In the genomic region with DNA sequence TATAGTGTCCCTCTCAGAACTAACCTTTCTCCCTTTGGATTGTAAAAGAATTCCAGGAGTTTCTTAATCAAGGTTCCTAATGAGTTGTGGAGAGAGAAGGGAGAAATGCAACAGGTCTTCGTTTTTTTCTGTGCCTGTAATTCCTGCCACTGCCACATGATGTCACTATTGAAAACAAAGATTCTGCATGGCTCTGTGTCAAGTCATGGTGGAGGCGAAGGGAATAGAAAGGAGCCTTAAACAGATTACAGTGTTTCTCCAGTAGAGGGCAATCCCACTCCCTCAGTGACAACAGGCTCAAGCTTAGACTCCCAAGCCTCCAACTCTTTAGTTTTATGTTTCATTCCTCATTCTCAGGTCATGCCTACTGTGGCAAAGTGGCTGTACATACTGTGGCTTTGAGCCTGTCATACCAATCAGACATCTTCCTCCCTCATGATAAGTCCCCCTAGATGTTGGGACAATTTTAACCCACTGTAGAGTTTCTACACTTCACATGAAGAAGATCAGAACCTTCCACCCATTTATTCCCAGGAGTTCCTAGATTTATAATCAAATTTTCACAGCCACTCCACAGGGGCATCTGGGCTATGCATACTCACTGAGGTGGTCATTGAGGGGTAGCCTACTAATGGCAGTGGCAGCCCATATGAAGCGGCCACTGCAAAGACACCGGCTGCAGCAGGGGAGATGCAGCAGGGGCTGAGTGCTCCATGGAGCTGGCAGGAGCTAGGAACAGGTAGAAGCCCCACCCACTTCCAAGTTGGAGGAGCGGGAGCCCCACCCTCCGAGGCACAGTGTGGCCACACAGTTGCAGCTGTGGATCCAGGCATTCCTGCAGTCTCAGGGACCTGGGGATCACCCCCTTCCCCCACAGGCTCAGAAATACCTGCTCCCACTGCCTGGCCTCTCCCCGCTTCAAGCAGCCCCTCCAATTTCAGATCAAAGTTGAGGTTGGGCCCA, we compare ENCODE assay signal across 9 cellular contexts.
A peak's percentile ranks its signal among the peaks of the same experiment; 100 is the strongest.
DNase-seq lines count a peak whose midpoint lies in the region; ATAC-seq, FAIRE-seq and TF ChIP-seq lines count a peak whose summit lies in the region.
"Had no signal": no experiment of that assay in that cellular context is flagged by ENCODE, and none has a peak within 500 bp of the region (broad histone marks: within the 10 kb centered on the region; RNA-seq: fewer than 3 reads in every experiment).

No MANE protein-coding gene starts in this region.

- DNase-seq in NCI-H748 (lab: John Stamatoyannopoulos, UW; ENCODE audit: unreplicated experiment) = peak; percentile 29
- DNase-seq in NCI-H748 treated with DMSO at 0.1 percent for 48 hours (lab: John Stamatoyannopoulos, UW) = no peak
- DNase-seq in RPMI8226 = peak; percentile 39
- peak; percentile 74 for DNase-seq in fibroblast of villous mesenchyme (ENCODE audit: low read depth)
- peak; percentile 16 for DNase-seq in urothelium cell line (ENCODE audit: low spot score)
- no peak for DNase-seq in NCI-H2196 treated with DMSO at 0.1 percent for 48 hours (lab: John Stamatoyannopoulos, UW; ENCODE audit: unreplicated experiment)

- FAIRE-seq in urothelium cell line (lab: Jason Lieb, UNC) = no peak

- peak; percentile 78 for TF ChIP-seq CTCF in fibroblast of villous mesenchyme (IDR thresholded peaks at IDR 0.05; ENCODE audit: insufficient read depth, low read depth, low read length)

- ATAC-seq in HG02798 (IDR thresholded peaks at IDR 0.05; ENCODE audit: poor library complexity, unreplicated experiment) (peak; percentile 66), HG02678 (IDR thresholded peaks at IDR 0.05; ENCODE audit: unreplicated experiment) (no peak)

- H3K4me3 ChIP-seq in fibroblast of villous mesenchyme (ENCODE audit: low read depth, low read length) = no peak overlapping the region
- H3K4me3 ChIP-seq: BLaER1 treated with 17β-estradiol and CSF1 and Interleukin-3, amounts not matched to agents 10 nM and 100 nM had no signal

Comparison
In these comparisons a context has a peak if more than half of its experiments do, and no peak if none do; other contexts are left out.
1. DNase-seq: peak in NCI-H748 (single experiment), RPMI8226 (single experiment), fibroblast of villous mesenchyme (single experiment) and urothelium cell line (single experiment); none in NCI-H748 treated with DMSO at 0.1 percent for 48 hours (single experiment) and NCI-H2196 treated with DMSO at 0.1 percent for 48 hours (single experiment).